ENCODE assay signal across 15 cellular contexts in genomic region chr7:37359662-37360444, GRCh38.
DNase-seq lines count a peak whose midpoint lies in the region; ATAC-seq and TF ChIP-seq lines count a peak whose summit lies in the region.
"Had no signal": no experiment of that assay in that cellular context is flagged by ENCODE, and none has a peak within 500 bp of the region (broad histone marks: within the 10 kb centered on the region; RNA-seq: fewer than 3 reads in every experiment).

No MANE protein-coding gene starts in this region.

- no peak overlapping the region for H3K4me3 ChIP-seq in endodermal cell (ENCODE audit: low read length)
- H3K4me3 ChIP-seq: BLaER1, tibial artery had no signal

- peak; percentile 41 for DNase-seq in stimulated activated CD4-positive, alpha-beta T cell treated with anti-CD3 and anti-CD28 coated beads, Interleukin-4, amount 100 ng/mL, for 24 hours
- no peak for DNase-seq in stimulated activated CD4-positive, alpha-beta T cell treated with anti-CD3 and anti-CD28 coated beads, Interleukin-2, amount 100 ng/mL, for 48 hours
- DNase-seq in endodermal cell (no peak), GM19240 (ENCODE audit: insufficient read length, low spot score) (no peak), NOMO-1 treated with DMSO at 0.1 percent for 48 hours (lab: John Stamatoyannopoulos, UW; ENCODE audit: unreplicated experiment) (no peak)
- DNase-seq: glutamatergic neuron, H9, IMR-90, NCI-H1092 treated with DMSO at 0.1 percent for 48 hours, NCI-H524 treated with DMSO at 0.1 percent for 48 hours, posterior cingulate gyrus, tibial artery had no signal

- no peaks in the 10 kb centered on the region for H3K9me3 Mint-ChIP-seq in endodermal cell
- H3K9me3 Mint-ChIP-seq: H9 had no signal

- H3K27me3 Mint-ChIP-seq in endodermal cell (ENCODE audit: insufficient read depth) = no peaks in the 10 kb centered on the region

- no peak overlapping the region for H3K27ac ChIP-seq in endodermal cell (ENCODE audit: low read depth, low read length)
- H3K27ac ChIP-seq: BLaER1, tibial artery had no signal

- WGBS in endodermal cell (ENCODE audit: insufficient coverage in 1 of 2, insufficient read length in 1 of 2), 2 experiments = 94% methylated on average over 10 to 11 of the region's 11 CpGs

- peak overlapping the region; percentile 15 for H3K27ac Mint-ChIP-seq in endodermal cell
- H3K27ac Mint-ChIP-seq: H9 had no signal

- H3K4me1 Mint-ChIP-seq in endodermal cell = peaks cover 63% of the 10 kb centered on the region

- peaks cover 17% of the 10 kb centered on the region for H3K36me3 Mint-ChIP-seq in endodermal cell (ENCODE audit: low read depth)

- H3K36me3 ChIP-seq in endodermal cell (ENCODE audit: control insufficient read depth, insufficient read depth, low read length) = no peaks in the 10 kb centered on the region
- H3K36me3 ChIP-seq: BLaER1, tibial artery had no signal

- ATAC-seq in SK-N-SH treated with all-trans-retinoic acid at 6 μM for 48 hours = no peak
- ATAC-seq in GM18505 (IDR thresholded peaks at IDR 0.05; ENCODE audit: unreplicated experiment) = no peak

- peaks cover 22% of the 10 kb centered on the region for H3K4me1 ChIP-seq in endodermal cell (ENCODE audit: control insufficient read depth, insufficient read depth, low read length)

- no peak overlapping the region for H3K4me3 Mint-ChIP-seq in endodermal cell
- H3K4me3 Mint-ChIP-seq: H9 had no signal

- no peaks in the 10 kb centered on the region for H3K27me3 ChIP-seq in endodermal cell (ENCODE audit: control insufficient read depth, insufficient read depth, low read length, poor library complexity, severe bottlenecking)
- H3K27me3 ChIP-seq: BLaER1, tibial artery had no signal

- no peak overlapping the region for H3K9ac ChIP-seq in endodermal cell (ENCODE audit: extremely low read depth, low read length, poor library complexity, severe bottlenecking)
- H3K9ac ChIP-seq: BLaER1 had no signal

- no peak for TF ChIP-seq CTCF in endodermal cell (conservative IDR thresholded peaks at IDR 0.05)

- TF ChIP-seq POLR2A in GM18505 (IDR thresholded peaks at IDR 0.05; ENCODE audit: borderline replicate concordance, extremely low read depth, insufficient read depth, insufficient read length) = no peak

- no peaks in the 10 kb centered on the region for H3K9me3 ChIP-seq in endodermal cell (ENCODE audit: control insufficient read depth, low read length)
- H3K9me3 ChIP-seq: BLaER1, tibial artery had no signal

TF ChIP-seq in SK-N-SH treated with all-trans-retinoic acid at 6 μM for 48 hours, 23 proteins besides CTCF, POLR2A, EP300 and RAD21:
- TF ChIP-seq SNAI2 (CRISPR knock-in tag; IDR thresholded peaks at IDR 0.05) (no peak), ZFP30 (CRISPR knock-in tag; IDR thresholded peaks at IDR 0.05) (no peak), ZNF565 (CRISPR knock-in tag; conservative IDR thresholded peaks at IDR 0.05; ENCODE audit: low read depth) (no peak), CSRNP3 (CRISPR knock-in tag; IDR thresholded peaks at IDR 0.05) (no peak), ESRRG (CRISPR knock-in tag; IDR thresholded peaks at IDR 0.05) (no peak), ISL1 (CRISPR knock-in tag; IDR thresholded peaks at IDR 0.05) (0 out of 2 replicates have a peak, but pooled peaks have one; percentile 11), TSHZ2 (CRISPR knock-in tag; IDR thresholded peaks at IDR 0.05) (peak; percentile 58; the same call in 1 of the 2 replicates), ZFP3 (CRISPR knock-in tag; IDR thresholded peaks at IDR 0.05) (no peak)
